9 cellular contexts compared by ENCODE assay signal in genomic region chr7:74032191-74032490, GRCh38. TPM values are rescaled to one million over a fixed set of nuclear protein-coding genes. Genes with fewer than 3 reads are reported as not detected.
DNase-seq lines count a peak whose midpoint lies in the region; ATAC-seq lines count a peak whose summit lies in the region.
"Had no signal": no experiment of that assay in that cellular context is flagged by ENCODE, and none has a peak within 500 bp of the region (broad histone marks: within the 10 kb centered on the region; RNA-seq: fewer than 3 reads in every experiment).

No MANE protein-coding gene starts in this region.

- no peaks in the 10 kb centered on the region for H3K9me3 Mint-ChIP-seq in activated naive CD4-positive, alpha-beta T cell treated with anti-CD3 and anti-CD28 coated beads, Interleukin-2, amount 50 U/mL, for 72 hours
- no peaks in the 10 kb centered on the region for H3K9me3 Mint-ChIP-seq in stimulated activated naive CD8-positive, alpha-beta T cell treated with anti-CD3 and anti-CD28 coated beads, Interleukin-15, amount 100 ng/mL, for 72 hours

- no peak overlapping the region for H3K4me3 Mint-ChIP-seq in stimulated activated naive CD8-positive, alpha-beta T cell treated with anti-CD3 and anti-CD28 coated beads, Interleukin-15, amount 100 ng/mL, for 72 hours

- ATAC-seq in HG02884 (IDR thresholded peaks at IDR 0.05; ENCODE audit: unreplicated experiment) (no peak), HG03457 (IDR thresholded peaks at IDR 0.05; ENCODE audit: unreplicated experiment) (no peak)
- no peak for ATAC-seq in activated naive CD4-positive, alpha-beta T cell treated with anti-CD3 and anti-CD28 coated beads, Interleukin-2, amount 50 U/mL, for 72 hours
- no peak for ATAC-seq in stimulated activated naive CD8-positive, alpha-beta T cell treated with anti-CD3 and anti-CD28 coated beads, Interleukin-15, amount 100 ng/mL, for 72 hours

- no peaks in the 10 kb centered on the region for H3K36me3 Mint-ChIP-seq in activated naive CD4-positive, alpha-beta T cell treated with anti-CD3 and anti-CD28 coated beads, Interleukin-2, amount 50 U/mL, for 72 hours

- H3K4me1 Mint-ChIP-seq in stimulated activated naive CD8-positive, alpha-beta T cell treated with anti-CD3 and anti-CD28 coated beads, Interleukin-15, amount 100 ng/mL, for 72 hours, result peaks cover 20% of the 10 kb centered on the region

- peaks cover 50% of the 10 kb centered on the region for H3K27me3 Mint-ChIP-seq in stimulated activated naive CD8-positive, alpha-beta T cell treated with anti-CD3 and anti-CD28 coated beads, Interleukin-15, amount 100 ng/mL, for 72 hours

- peak; percentile 79 for DNase-seq in DMS 273 (lab: John Stamatoyannopoulos, UW; ENCODE audit: unreplicated experiment)
- DNase-seq in T1000 (lab: John Stamatoyannopoulos, UW), result peak; percentile 7
- peak; percentile 64 for DNase-seq in globus pallidus (ENCODE audit: low spot score)
- DNase-seq in renal cortical epithelial cell (ENCODE audit: low read depth), result peak; percentile 11
- DNase-seq in activated naive CD4-positive, alpha-beta T cell treated with anti-CD3 and anti-CD28 coated beads, Interleukin-2, amount 50 U/mL, for 72 hours (ENCODE audit: low spot score in 2 of 2), result no peak
- no peak for DNase-seq in stimulated activated naive CD8-positive, alpha-beta T cell treated with anti-CD3 and anti-CD28 coated beads, Interleukin-15, amount 100 ng/mL, for 72 hours
- DNase-seq: activated CD8-positive, alpha-beta memory T cell treated with anti-CD3 and anti-CD28 coated beads, Interleukin-2, amount 50 U/mL, for 48 hours had no signal

- H3K27ac Mint-ChIP-seq in activated naive CD4-positive, alpha-beta T cell treated with anti-CD3 and anti-CD28 coated beads, Interleukin-2, amount 50 U/mL, for 72 hours, result no peak overlapping the region
- peak overlapping the region in 1 of 2 donors; percentile 8 for H3K27ac Mint-ChIP-seq in stimulated activated naive CD8-positive, alpha-beta T cell treated with anti-CD3 and anti-CD28 coated beads, Interleukin-15, amount 100 ng/mL, for 72 hours

RNA-seq across cellular contexts. Expression of gene ELN, which starts 4.2 kb away (rescaled TPM):
- 0.15 and 0.17 TPM in 2 replicates for total RNA-seq in renal cortical epithelial cell
- total RNA-seq in activated naive CD4-positive, alpha-beta T cell treated with anti-CD3 and anti-CD28 coated beads, Interleukin-2, amount 50 U/mL, for 72 hours, result not detected

RNA-seq across cellular contexts. Expression of gene LIMK1, which starts 51.5 kb away (rescaled TPM):
- 40.8 and 69.2 TPM in 2 replicates for total RNA-seq in renal cortical epithelial cell
- total RNA-seq in activated naive CD4-positive, alpha-beta T cell treated with anti-CD3 and anti-CD28 coated beads, Interleukin-2, amount 50 U/mL, for 72 hours, result 10 to 100 TPM; 12.2 to 17.1 TPM

Comparison
In these comparisons a context has a peak if more than half of its experiments do, and no peak if none do; other contexts are left out.
1. DNase-seq: peak in DMS 273 (single experiment), T1000 (single experiment), globus pallidus (single experiment) and renal cortical epithelial cell (single experiment); none in activated naive CD4-positive, alpha-beta T cell treated with anti-CD3 and anti-CD28 coated beads, Interleukin-2, amount 50 U/mL, for 72 hours (0 of 2) and stimulated activated naive CD8-positive, alpha-beta T cell treated with anti-CD3 and anti-CD28 coated beads, Interleukin-15, amount 100 ng/mL, for 72 hours (0 of 2).